Comparison of ENCODE assay signal across 1 cellular context in the genomic region with DNA sequence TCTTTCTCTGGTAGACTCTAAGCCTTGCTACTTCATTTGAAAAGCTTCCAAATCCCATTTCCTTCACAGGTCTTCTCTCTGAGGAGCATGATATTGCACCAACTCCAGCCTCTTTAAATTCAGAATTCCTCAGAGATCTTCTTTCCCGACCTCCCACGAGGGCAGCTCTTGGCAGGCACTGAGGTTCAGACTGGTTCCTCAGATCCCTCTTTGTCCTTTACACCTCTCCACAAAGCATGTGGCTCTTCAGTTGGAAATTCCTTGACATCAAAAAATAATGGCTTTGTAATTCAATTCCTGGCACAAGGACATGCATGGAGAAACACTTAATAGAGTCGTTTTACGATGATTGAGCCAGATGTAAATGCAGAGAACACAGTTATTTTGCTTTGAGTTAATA.
TF ChIP-seq lines count a peak whose summit lies in the region.

No MANE protein-coding gene starts in this region.

TF ChIP-seq in H1, 55 proteins besides CTCF, POLR2A, EP300 and RAD21:
- TF ChIP-seq, protein P1, sequence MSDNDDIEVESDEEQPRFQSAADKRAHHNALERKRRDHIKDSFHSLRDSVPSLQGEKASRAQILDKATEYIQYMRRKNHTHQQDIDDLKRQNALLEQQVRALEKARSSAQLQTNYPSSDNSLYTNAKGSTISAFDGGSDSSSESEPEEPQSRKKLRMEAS (IDR thresholded peaks at IDR 0.05), result peak; percentile 34; the same call in 1 of the 2 replicates
- TF ChIP-seq, protein P2, sequence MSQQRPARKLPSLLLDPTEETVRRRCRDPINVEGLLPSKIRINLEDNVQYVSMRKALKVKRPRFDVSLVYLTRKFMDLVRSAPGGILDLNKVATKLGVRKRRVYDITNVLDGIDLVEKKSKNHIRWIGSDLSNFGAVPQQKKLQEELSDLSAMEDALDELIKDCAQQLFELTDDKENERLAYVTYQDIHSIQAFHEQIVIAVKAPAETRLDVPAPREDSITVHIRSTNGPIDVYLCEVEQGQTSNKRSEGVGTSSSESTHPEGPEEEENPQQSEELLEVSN (IDR thresholded peaks at IDR 0.05), result 0 out of 2 replicates have a peak, but pooled peaks have one; percentile 27
- TF ChIP-seq CEBPB (IDR thresholded peaks at IDR 0.05; ENCODE audit: low read depth, low read length), result no peak
TF ChIP-seq in H1: peak in this region for 2.
